In the genomic region with DNA sequence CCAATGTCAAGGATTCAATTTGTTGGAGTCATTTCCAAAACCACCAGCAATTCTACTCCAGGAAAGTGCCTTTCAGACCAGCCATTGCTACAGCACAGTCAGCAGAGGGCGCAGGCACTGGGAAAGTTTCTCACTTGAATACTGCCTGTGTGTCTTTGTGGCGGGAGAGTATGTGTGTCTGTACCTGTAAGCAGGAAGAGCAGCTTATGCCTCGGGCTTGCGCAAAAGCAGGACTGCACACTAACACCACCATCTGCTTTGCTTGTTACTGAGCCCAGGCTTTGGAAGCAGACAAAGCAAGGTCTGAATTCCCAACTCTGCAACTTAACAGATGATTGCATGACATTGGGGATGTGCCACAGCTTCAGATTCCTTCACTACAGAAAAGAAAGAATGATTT, we compare ENCODE assay signal across 9 cellular contexts. TPM values are rescaled to one million over a fixed set of nuclear protein-coding genes. Genes with fewer than 3 reads are reported as not detected.
DNase-seq lines count a peak whose midpoint lies in the region; ATAC-seq, FAIRE-seq and TF ChIP-seq lines count a peak whose summit lies in the region.
"Had no signal": no experiment of that assay in that cellular context is flagged by ENCODE, and none has a peak within 500 bp of the region (broad histone marks: within the 10 kb centered on the region; RNA-seq: fewer than 3 reads in every experiment).

No MANE protein-coding gene starts in this region.

- no peak overlapping the region for H3K27ac ChIP-seq in GM12878 (ENCODE audit: control insufficient read depth, insufficient read depth)

- intact Hi-C loops in GM12878 (cut with micrococcal nuclease; ENCODE audit: unreplicated experiment) = loop anchor here (1.0 to 5.0 kb wide), 4 partner anchors 23 to 76 kb away; a partner anchor contains a TSS

- WGBS in GM12878 (ENCODE audit: insufficient coverage, insufficient replicate concordance, low lambda C conversion rate, missing lambda C conversion rate) = 2% methylated on average over 4 of the region's 4 CpGs

- H3K36me3 ChIP-seq in GM06990 (ENCODE audit: control insufficient read depth, insufficient read depth, low read length) (no peaks in the 10 kb centered on the region), GM12878 (ENCODE audit: control insufficient read depth in 2 of 2, insufficient read depth in 2 of 2, low read length in 1 of 2) (no peaks in the 10 kb centered on the region)

- TF ChIP-seq EP300 in GM12878 (IDR thresholded peaks at IDR 0.05; ENCODE audit: borderline replicate concordance in 1 of 2, control insufficient read depth in 1 of 2, low read depth in 2 of 2, low read length in 2 of 2) = no peak

- RAD21 ChIA-PET in GM12878 (lab: Charles Lee; ENCODE audit: unreplicated experiment) = interaction anchor here (1.0 to 5.9 kb wide), 14 partner anchors 9 to 113 kb away, joined by 3 to 169 read pairs (median 6); no protein-coding TSS in a partner anchor

- H3K4me2 ChIP-seq in GM12878 (ENCODE audit: control insufficient read depth, insufficient read depth) = peak overlapping the region; percentile 36; the same call in 1 of the 2 replicates

- peak; percentile 87 for TF ChIP-seq CTCF in GM06990 (IDR thresholded peaks at IDR 0.05; ENCODE audit: insufficient read depth, low read length, poor library complexity, severe bottlenecking)
- peak; percentile 85 to 95 (median 95) for TF ChIP-seq CTCF in GM12878 (IDR thresholded peaks at IDR 0.05 in 2 of 3, conservative IDR thresholded peaks at IDR 0.05 in 1 of 3; ENCODE audit: control insufficient read depth in 2 of 3, extremely low read depth in 1 of 3, insufficient read depth in 1 of 3, low read depth in 3 of 3, low read length in 3 of 3)

- H3K27me3 ChIP-seq in GM06990 (replicated peaks; ENCODE audit: control insufficient read depth, insufficient read depth, low read length) (no peaks in the 10 kb centered on the region; the same call in 1 of the 2 replicates), GM12878 (replicated peaks in 1 of 2; ENCODE audit: control insufficient read depth in 2 of 2, insufficient read depth in 2 of 2, low read length in 1 of 2) (no peaks in the 10 kb centered on the region)

- no TSS peak for BruUV-seq in GM12878 (replicated peaks; lab: Mats Ljungman, UMichigan)

- POLR2A ChIA-PET in GM12878 (lab: Charles Lee) = interaction anchor here (0.6 to 1.4 kb wide), 4 partner anchors 17 to 407 kb away, joined by 3 read pairs; no protein-coding TSS in a partner anchor

- H4K20me1 ChIP-seq in GM12878 (ENCODE audit: control insufficient read depth, insufficient read depth) = no peaks in the 10 kb centered on the region

- DNase-seq in GM06990 (ENCODE audit: extremely low read depth, insufficient read length) (no peak), NCI-H2029 treated with DMSO at 0.1 percent for 48 hours (lab: John Stamatoyannopoulos, UW) (peak; percentile 73), T-helper 22 cell (ENCODE audit: low read depth) (peak; percentile 18), GM12878 (ENCODE audit: low read depth, low spot score) (peak; percentile 66), iPS DF 4.7 (ENCODE audit: extremely low read depth, low spot score) (peak; percentile 38)
- DNase-seq in stimulated activated CD4-positive, alpha-beta T cell treated with anti-CD3 and anti-CD28 coated beads, Interleukin-12 subunit alpha, Interleukin-12 subunit beta, amount 100 ng/mL, for 24 hours (ENCODE audit: low read depth in 2 of 2) = peak; percentile 55 to 60

- CTCF ChIA-PET in GM12878 (lab: Yijun Ruan, JAX) = interaction anchor here (0.7 to 9.4 kb wide), 39 partner anchors 8 to 633 kb away, joined by 3 to 384 read pairs (median 7); no protein-coding TSS in a partner anchor

- H2AFZ ChIP-seq in GM12878 (ENCODE audit: control insufficient read depth, low read depth, low read length) = peak overlapping the region; percentile 57; the same call in 1 of the 2 replicates

- SMC1A ChIA-PET in GM12878 (lab: Charles Lee; ENCODE audit: uncharacterized antibody, unreplicated experiment) = interaction anchor here (0.7 to 11.4 kb wide), 21 partner anchors 8 to 112 kb away, joined by 3 to 329 read pairs (median 5); no protein-coding TSS in a partner anchor

- in situ Hi-C loops in GM12878 (cut with MboI) = no loop called here

- H3K4me1 ChIP-seq in GM12878 (ENCODE audit: control insufficient read depth, insufficient read depth, low read length) = peaks cover 15% of the 10 kb centered on the region

- no peak for TF ChIP-seq POLR2A in GM12878 (IDR thresholded peaks at IDR 0.05; ENCODE audit: low read depth, low read length)

- H3K9me3 ChIP-seq in GM12878 (replicated peaks; ENCODE audit: control insufficient read depth, insufficient read depth, low read length) = peaks cover 3% of the 10 kb centered on the region; the same call in 2 of the 3 replicates

- peak; percentile 92 for FAIRE-seq in GM12878 (lab: Jason Lieb, UNC)

- ATAC-seq in HG02798 (IDR thresholded peaks at IDR 0.05; ENCODE audit: poor library complexity, unreplicated experiment) = peak; percentile 85
- ATAC-seq in GM12878 = peak; percentile 99
- ATAC-seq in GM21576 (IDR thresholded peaks at IDR 0.05; ENCODE audit: unreplicated experiment) = no peak

- H3K9ac ChIP-seq in GM12878 (ENCODE audit: control insufficient read depth, insufficient read depth, low read length) = no peak overlapping the region

- peaks cover 4% of the 10 kb centered on the region for H3K79me2 ChIP-seq in GM12878 (ENCODE audit: control insufficient read depth, insufficient read depth, low read length)

- TF ChIP-seq RAD21 in GM12878 (IDR thresholded peaks at IDR 0.05; ENCODE audit: insufficient read depth, low read depth, low read length) = peak; percentile 92

- no peak overlapping the region for H3K4me3 ChIP-seq in GM06990 (replicated peaks; ENCODE audit: low read depth, low read length)
- H3K4me3 ChIP-seq in GM12878 = no peak overlapping the region

TF ChIP-seq in GM12878, 131 proteins besides CTCF, POLR2A, EP300 and RAD21 (continues in another document):
- TF ChIP-seq IRF4 (IDR thresholded peaks at IDR 0.05; ENCODE audit: low read depth, low read length) (peak; percentile 76; the same call in 1 of the 2 replicates), SMARCA5 (IDR thresholded peaks at IDR 0.05) (0 out of 2 replicates have a peak, but pooled peaks have one; percentile 37), CREM (IDR thresholded peaks at IDR 0.05; ENCODE audit: low read depth) (0 out of 2 replicates have a peak, but pooled peaks have one; percentile 28), RCOR1 (conservative IDR thresholded peaks at IDR 0.05; ENCODE audit: low read depth, low read length) (0 out of 2 replicates have a peak, but pooled peaks have one; percentile 63), POU2F2 (IDR thresholded peaks at IDR 0.05; ENCODE audit: borderline replicate concordance, low read depth, low read length) (0 out of 3 replicates have a peak, but pooled peaks have one; percentile 19), IKZF1 (conservative IDR thresholded peaks at IDR 0.05) (peak; percentile 49; the same call in 1 of the 2 replicates)

RNA-seq across cellular contexts. Expression of a gene that starts 7.0 kb away (rescaled TPM):
- total RNA-seq in GM12878 (2013; cell fraction: nucleolus; rRNA removed) = not detected in 2 replicates
- not detected in 2 replicates for total RNA-seq in GM12878 (2014; rRNA removed)
- total RNA-seq in GM12878 (2014; rRNA removed; fragmentation: Illumina TruSeq; extraction: Trizol) = not detected in 2 replicates
- total RNA-seq in GM12878 (2021) = 0.26 TPM in 1 of 2 replicates, not detected in the other
- polyA plus RNA-seq in GM12878 (2011; ENCODE audit: low read depth) = not detected
- not detected in 2 replicates for polyA plus RNA-seq in GM12878 (2011; rRNA removed)
- polyA plus RNA-seq in GM12878 (2011; cell fraction: cytosol; rRNA removed) = not detected in 2 replicates
- not detected in 2 replicates for polyA plus RNA-seq in GM12878 (2011; cell fraction: nucleus; rRNA removed)
- polyA plus RNA-seq in GM12878 (2012) = not detected in 2 replicates
- polyA plus RNA-seq in GM12878 (2014; fragmentation: Illumina TruSeq; extraction: Trizol) = not detected in 2 replicates
- polyA plus RNA-seq in GM12878 (2014; fragmentation: Nextera tagmentation; extraction: Ambion mirVana) = not detected
- polyA plus RNA-seq in GM12878 (2014; rRNA removed) = not detected in 2 replicates
- not detected for polyA plus RNA-seq in GM12878 (2016; fragmentation: Nextera tagmentation; extraction: Ambion mirVana)
- not detected in 2 replicates for polyA minus RNA-seq in GM12878 (2011; rRNA and poly(A)+ RNA removed)
- polyA minus RNA-seq in GM12878 (2011; cell fraction: cytosol; rRNA and poly(A)+ RNA removed) = not detected in 2 replicates
- polyA minus RNA-seq in GM12878 (2011; cell fraction: nucleus; rRNA and poly(A)+ RNA removed) = not detected in 2 replicates
- total RNA-seq: mononuclear cell had no signal

RNA-seq across cellular contexts. Expression of a gene that starts 22.3 kb away (rescaled TPM):
- 4.2 and 5.3 TPM in 2 replicates for total RNA-seq in GM12878 (2013; cell fraction: nucleolus; rRNA removed)
- total RNA-seq in GM12878 (2014; rRNA removed) (5.1 and 5.7 TPM in 2 replicates), GM12878 (2014; rRNA removed; fragmentation: Illumina TruSeq; extraction: Trizol) (5.8 and 6.0 TPM in 2 replicates), GM12878 (2021) (7.7 and 11.4 TPM in 2 replicates)
- 3.3 TPM for polyA plus RNA-seq in GM12878 (2011; ENCODE audit: low read depth)
- polyA plus RNA-seq in GM12878 (2011; rRNA removed) (2.4 and 2.8 TPM in 2 replicates), GM12878 (2014; fragmentation: Illumina TruSeq; extraction: Trizol) (5.6 and 7.3 TPM in 2 replicates), GM12878 (2014; fragmentation: Nextera tagmentation; extraction: Ambion mirVana) (1 to 10 TPM; 5.7 TPM), GM12878 (2014; rRNA removed) (3.9 and 5.5 TPM in 2 replicates), GM12878 (2016; fragmentation: Nextera tagmentation; extraction: Ambion mirVana) (1 to 10 TPM; 3.5 to 3.9 TPM)
- 1.5 and 1.6 TPM in 2 replicates for polyA plus RNA-seq in GM12878 (2011; cell fraction: cytosol; rRNA removed)
- 11.0 and 17.7 TPM in 2 replicates for polyA plus RNA-seq in GM12878 (2011; cell fraction: nucleus; rRNA removed)
- polyA plus RNA-seq in GM12878 (2012) = 2.5 and 7.6 TPM in 2 replicates
- polyA minus RNA-seq in GM12878 (2011; rRNA and poly(A)+ RNA removed) = 4.0 and 5.3 TPM in 2 replicates
- polyA minus RNA-seq in GM12878 (2011; cell fraction: cytosol; rRNA and poly(A)+ RNA removed) = 1.1 and 1.4 TPM in 2 replicates
- polyA minus RNA-seq in GM12878 (2011; cell fraction: nucleus; rRNA and poly(A)+ RNA removed) = 7.9 and 10.5 TPM in 2 replicates
- total RNA-seq: mononuclear cell had no signal

RNA-seq across cellular contexts. Expression of a gene that starts 27.5 kb away (rescaled TPM):
- total RNA-seq in GM12878 (2013; cell fraction: nucleolus; rRNA removed) = not detected in 2 replicates
- total RNA-seq in GM12878 (2014; rRNA removed) (not detected in 2 replicates), GM12878 (2014; rRNA removed; fragmentation: Illumina TruSeq; extraction: Trizol) (not detected in 2 replicates), GM12878 (2021) (not detected in 2 replicates)
- polyA plus RNA-seq in GM12878 (2011; ENCODE audit: low read depth) = not detected
- polyA plus RNA-seq in GM12878 (2011; rRNA removed) (not detected in 2 replicates), GM12878 (2014; fragmentation: Illumina TruSeq; extraction: Trizol) (not detected in 2 replicates), GM12878 (2014; fragmentation: Nextera tagmentation; extraction: Ambion mirVana) (not detected), GM12878 (2014; rRNA removed) (0.05 TPM in 1 of 2 replicates, not detected in the other), GM12878 (2016; fragmentation: Nextera tagmentation; extraction: Ambion mirVana) (under 1 TPM in 1 of 2 experiments, not detected in 1; 0.09 TPM)
- not detected in 2 replicates for polyA plus RNA-seq in GM12878 (2011; cell fraction: cytosol; rRNA removed)
- not detected in 2 replicates for polyA plus RNA-seq in GM12878 (2011; cell fraction: nucleus; rRNA removed)
- not detected in 2 replicates for polyA plus RNA-seq in GM12878 (2012)
- polyA minus RNA-seq in GM12878 (2011; rRNA and poly(A)+ RNA removed) = not detected in 2 replicates
- not detected in 2 replicates for polyA minus RNA-seq in GM12878 (2011; cell fraction: cytosol; rRNA and poly(A)+ RNA removed)
- polyA minus RNA-seq in GM12878 (2011; cell fraction: nucleus; rRNA and poly(A)+ RNA removed) = not detected in 2 replicates
